Comparison of ENCODE assay signal across 1 cellular context in genomic region chr7:75758491-75758890, GRCh38.
TF ChIP-seq lines count a peak whose summit lies in the region.

No MANE protein-coding gene starts in this region.

TF ChIP-seq in K562, 482 proteins besides CTCF, POLR2A, EP300 and RAD21:
- TF ChIP-seq ZNF76 (CRISPR knock-in tag; IDR thresholded peaks at IDR 0.05; ENCODE audit: borderline replicate concordance) = no peak
- TF ChIP-seq ATF3 (IDR thresholded peaks at IDR 0.05) = peak; percentile 46; the same call in 1 of the 2 replicates
- no peak for TF ChIP-seq ATF3 (CRISPR knock-in tag; conservative IDR thresholded peaks at IDR 0.05)
- TF ChIP-seq CEBPG (CRISPR knock-in tag; IDR thresholded peaks at IDR 0.05) = no peak
- TF ChIP-seq CEBPG (tag; conservative IDR thresholded peaks at IDR 0.05 in 1 of 2, IDR thresholded peaks at IDR 0.05 in 1 of 2) = peak in 1 of 2 experiments; percentile 74; a peak in 2 of 4 replicates
- no peak for TF ChIP-seq RAD51 (IDR thresholded peaks at IDR 0.05; ENCODE audit: borderline replicate concordance, low read depth)
